Comparison of ENCODE assay signal across 12 cellular contexts in the genomic region with DNA sequence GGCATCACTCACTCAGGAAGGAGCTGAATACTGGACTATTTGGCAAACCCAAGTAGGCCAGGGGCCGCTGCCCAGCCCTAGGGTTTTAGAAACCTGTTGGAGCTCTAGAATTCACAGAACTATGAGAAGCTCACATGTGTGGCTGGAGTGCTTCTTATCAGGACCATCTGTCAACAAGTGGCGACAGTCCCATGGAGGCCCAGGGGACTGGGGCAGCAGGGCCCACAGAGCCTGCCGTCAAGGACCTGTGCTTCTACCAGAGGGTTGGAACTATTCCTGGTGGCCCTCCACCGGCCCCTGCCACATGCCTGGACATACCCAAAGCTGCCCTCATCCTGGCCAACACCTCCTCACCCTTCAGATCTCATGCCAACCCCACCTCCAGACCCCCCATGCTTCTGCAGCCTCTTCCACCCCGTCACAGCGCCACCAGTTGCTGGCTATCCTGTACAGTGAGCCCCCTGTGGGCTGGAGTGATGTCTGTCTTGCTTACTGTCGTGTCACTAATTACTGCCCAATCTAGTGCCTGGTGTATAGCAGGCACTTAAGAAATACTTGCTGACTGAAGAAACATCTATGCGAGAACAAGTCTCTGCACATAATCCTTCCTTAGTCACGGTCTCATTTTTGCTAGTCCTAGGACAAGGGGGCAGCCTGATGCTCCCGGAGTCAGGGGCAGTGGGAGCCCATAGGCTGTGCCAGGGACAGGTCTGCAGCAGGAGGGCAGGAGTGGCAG. TPM values are rescaled to one million over a fixed set of nuclear protein-coding genes. Genes with fewer than 3 reads are reported as not detected.
DNase-seq lines count a peak whose midpoint lies in the region; ATAC-seq and TF ChIP-seq lines count a peak whose summit lies in the region.
"Had no signal": no experiment of that assay in that cellular context is flagged by ENCODE, and none has a peak within 500 bp of the region (broad histone marks: within the 10 kb centered on the region; RNA-seq: fewer than 3 reads in every experiment).

No MANE protein-coding gene starts in this region.

- 76 to 86% (median 76%) methylated on average over 10 of the region's 10 CpGs for WGBS in psoas muscle, 3 donors
- WGBS in hepatocyte (ENCODE audit: low lambda C conversion rate, missing lambda C conversion rate) = 70% methylated on average over 10 of the region's 10 CpGs

- ATAC-seq in PC-3 (no peak), foreskin keratinocyte (no peak), psoas muscle (peak in 1 of 4 donors; percentile 15)
- ATAC-seq: T-cell had no signal

- H3K36me3 ChIP-seq in PC-3 (ENCODE audit: low read depth, low read length) = peaks cover 49% of the 10 kb centered on the region
- H3K36me3 ChIP-seq in psoas muscle (ENCODE audit: insufficient read depth in 1 of 2, low read depth in 1 of 2) = peaks cover 0 to 71% of the 10 kb centered on the region in 2 donors
- H3K36me3 ChIP-seq in hepatocyte (replicated peaks; ENCODE audit: insufficient read depth, low read depth) = no peaks in the 10 kb centered on the region

- no peaks in the 10 kb centered on the region for H3K27me3 Mint-ChIP-seq in activated CD4-positive, alpha-beta memory T cell treated with anti-CD3 and anti-CD28 coated beads, Interleukin-2, amount 10 ng/mL, durations not matched to agents 7 days and 5 days
- H3K27me3 Mint-ChIP-seq in activated CD4-positive, alpha-beta memory T cell treated with anti-CD3 and anti-CD28 coated beads for 36 hours = no peaks in the 10 kb centered on the region
- H3K27me3 Mint-ChIP-seq: T-cell had no signal

- H3K9me2 ChIP-seq in PC-3 (replicated peaks; ENCODE audit: low read length) (no peaks in the 10 kb centered on the region), hepatocyte (replicated peaks; ENCODE audit: insufficient read depth) (no peaks in the 10 kb centered on the region)

- H4K20me1 ChIP-seq in PC-3 (ENCODE audit: low read length) (no peaks in the 10 kb centered on the region; the same call in 1 of the 2 replicates), hepatocyte (ENCODE audit: insufficient read depth, poor library complexity, severe bottlenecking) (no peaks in the 10 kb centered on the region)

- no peak for DNase-seq in activated CD4-positive, alpha-beta memory T cell treated with anti-CD3 and anti-CD28 coated beads, Interleukin-2, amount 10 ng/mL, durations not matched to agents 7 days and 5 days
- no peak for DNase-seq in activated CD4-positive, alpha-beta memory T cell treated with anti-CD3 and anti-CD28 coated beads for 36 hours
- DNase-seq in PC-3 = no peak
- DNase-seq in foreskin keratinocyte = peak; percentile 38 to 63
- no peak for DNase-seq in psoas muscle
- DNase-seq in NCI-H2227 (lab: John Stamatoyannopoulos, UW; ENCODE audit: unreplicated experiment) = no peak
- DNase-seq in NCI-H1048 (lab: John Stamatoyannopoulos, UW) = no peak
- DNase-seq in hepatocyte (ENCODE audit: low spot score) = no peak
- DNase-seq: KG1, mesenchymal stem cell, T-cell had no signal

- H3K9ac ChIP-seq in PC-3 (ENCODE audit: low read length) = peak overlapping the region; percentile 53; the same call in 1 of the 2 replicates

- peaks cover 2% of the 10 kb centered on the region for H3K4me1 Mint-ChIP-seq in activated CD4-positive, alpha-beta memory T cell treated with anti-CD3 and anti-CD28 coated beads, Interleukin-2, amount 10 ng/mL, durations not matched to agents 7 days and 5 days
- no peaks in the 10 kb centered on the region for H3K4me1 Mint-ChIP-seq in activated CD4-positive, alpha-beta memory T cell treated with anti-CD3 and anti-CD28 coated beads for 36 hours (ENCODE audit: low read depth)
- H3K4me1 Mint-ChIP-seq: T-cell had no signal

- TF ChIP-seq CTCF in PC-3 (conservative IDR thresholded peaks at IDR 0.05; ENCODE audit: low read depth, low read length) = no peak
- no peak for TF ChIP-seq CTCF in foreskin keratinocyte (conservative IDR thresholded peaks at IDR 0.05)
- no peak for TF ChIP-seq CTCF in psoas muscle (IDR thresholded peaks at IDR 0.05)
- no peak for TF ChIP-seq CTCF in hepatocyte (IDR thresholded peaks at IDR 0.05; ENCODE audit: poor library complexity)

- H3K9me3 ChIP-seq in PC-3 (ENCODE audit: low read length) (no peaks in the 10 kb centered on the region), psoas muscle (no peaks in the 10 kb centered on the region), hepatocyte (ENCODE audit: low read depth) (no peaks in the 10 kb centered on the region)

- POLR2A ChIA-PET in activated CD4-positive, alpha-beta memory T cell treated with anti-CD3 and anti-CD28 coated beads, Interleukin-2, amount 10 ng/mL, durations not matched to agents 7 days and 5 days (lab: Charles Lee) = no interaction called here
- POLR2A ChIA-PET in activated CD4-positive, alpha-beta memory T cell treated with anti-CD3 and anti-CD28 coated beads for 36 hours (lab: Charles Lee) = no interaction called here
- POLR2A ChIA-PET in PC-3 (lab: Charles Lee; ENCODE audit: unreplicated experiment) = no interaction called here

- no peak overlapping the region for H2AFZ ChIP-seq in PC-3 (ENCODE audit: low read length)
- H2AFZ ChIP-seq in hepatocyte = no peak overlapping the region

- H3K36me3 Mint-ChIP-seq in activated CD4-positive, alpha-beta memory T cell treated with anti-CD3 and anti-CD28 coated beads, Interleukin-2, amount 10 ng/mL, durations not matched to agents 7 days and 5 days (ENCODE audit: low read depth) = peaks cover 62% of the 10 kb centered on the region
- peaks cover 45% of the 10 kb centered on the region for H3K36me3 Mint-ChIP-seq in activated CD4-positive, alpha-beta memory T cell treated with anti-CD3 and anti-CD28 coated beads for 36 hours

- H3K4me2 ChIP-seq in PC-3 (ENCODE audit: low read length) = no peak overlapping the region
- no peak overlapping the region for H3K4me2 ChIP-seq in hepatocyte

- H3K27ac Mint-ChIP-seq in activated CD4-positive, alpha-beta memory T cell treated with anti-CD3 and anti-CD28 coated beads, Interleukin-2, amount 10 ng/mL, durations not matched to agents 7 days and 5 days = peak overlapping the region; percentile 47
- no peak overlapping the region for H3K27ac Mint-ChIP-seq in activated CD4-positive, alpha-beta memory T cell treated with anti-CD3 and anti-CD28 coated beads for 36 hours
- H3K27ac Mint-ChIP-seq: activated T-helper 1 cell treated with anti-CD3 and anti-CD28 coated beads, Interleukin-12 subunit alpha, Interleukin-12 subunit beta, Interleukin-2, Interleukin-4 antibody, amounts not matched to agents 30 ng/mL and 10 ng/mL and 1 ng/mL, durations not matched to agents 14 hours and 24 hours and 36 hours; T-cell had no signal

- H3K27me3 ChIP-seq in PC-3 (ENCODE audit: low read length) (no peaks in the 10 kb centered on the region), foreskin keratinocyte (no peaks in the 10 kb centered on the region), psoas muscle (ENCODE audit: insufficient read depth in 3 of 3, low read length in 2 of 3) (no peaks in the 10 kb centered on the region), hepatocyte (no peaks in the 10 kb centered on the region)

- H3K79me2 ChIP-seq in PC-3 (ENCODE audit: low read length) (no peaks in the 10 kb centered on the region), hepatocyte (no peaks in the 10 kb centered on the region)

- H3K4me3 Mint-ChIP-seq in activated CD4-positive, alpha-beta memory T cell treated with anti-CD3 and anti-CD28 coated beads, Interleukin-2, amount 10 ng/mL, durations not matched to agents 7 days and 5 days = no peak overlapping the region
- H3K4me3 Mint-ChIP-seq in activated CD4-positive, alpha-beta memory T cell treated with anti-CD3 and anti-CD28 coated beads for 36 hours = no peak overlapping the region
- H3K4me3 Mint-ChIP-seq: activated T-helper 1 cell treated with anti-CD3 and anti-CD28 coated beads, Interleukin-12 subunit alpha, Interleukin-12 subunit beta, Interleukin-2, Interleukin-4 antibody, amounts not matched to agents 30 ng/mL and 10 ng/mL and 1 ng/mL, durations not matched to agents 14 hours and 24 hours and 36 hours; T-cell had no signal

- H3K4me3 ChIP-seq in PC-3 (ENCODE audit: low read length) (no peak overlapping the region), psoas muscle (no peak overlapping the region), hepatocyte (no peak overlapping the region)

- H3F3A ChIP-seq in PC-3 (ENCODE audit: low read length, unreplicated experiment) = peaks cover 7% of the 10 kb centered on the region

- CTCF ChIA-PET in activated CD4-positive, alpha-beta memory T cell treated with anti-CD3 and anti-CD28 coated beads, Interleukin-2, amount 10 ng/mL, durations not matched to agents 7 days and 5 days (lab: Charles Lee) = no interaction called here
- CTCF ChIA-PET in activated CD4-positive, alpha-beta memory T cell treated with anti-CD3 and anti-CD28 coated beads for 36 hours (lab: Charles Lee) = no interaction called here
- CTCF ChIA-PET in PC-3 (lab: Charles Lee) = no interaction called here

- intact Hi-C loops in activated CD4-positive, alpha-beta memory T cell treated with anti-CD3 and anti-CD28 coated beads for 36 hours (cut with micrococcal nuclease) = no loop called here
- intact Hi-C loops in PC-3 (cut with micrococcal nuclease) (no loop called here), psoas muscle (cut with DNase I) (no loop called here)

- H3K9me3 Mint-ChIP-seq in activated CD4-positive, alpha-beta memory T cell treated with anti-CD3 and anti-CD28 coated beads, Interleukin-2, amount 10 ng/mL, durations not matched to agents 7 days and 5 days = no peaks in the 10 kb centered on the region
- no peaks in the 10 kb centered on the region for H3K9me3 Mint-ChIP-seq in activated CD4-positive, alpha-beta memory T cell treated with anti-CD3 and anti-CD28 coated beads for 36 hours
- H3K9me3 Mint-ChIP-seq: activated T-helper 1 cell treated with anti-CD3 and anti-CD28 coated beads, Interleukin-12 subunit alpha, Interleukin-12 subunit beta, Interleukin-2, Interleukin-4 antibody, amounts not matched to agents 30 ng/mL and 10 ng/mL and 1 ng/mL, durations not matched to agents 14 hours and 24 hours and 36 hours; T-cell had no signal

- no TSS peak for BruUV-seq in PC-3 (replicated peaks; lab: Mats Ljungman, UMichigan)

- H3K27ac ChIP-seq in PC-3 (ENCODE audit: low read length) (peak overlapping the region; percentile 90), foreskin keratinocyte (no peak overlapping the region), psoas muscle (peak overlapping the region; percentile 79), hepatocyte (no peak overlapping the region)

- H3K4me1 ChIP-seq in PC-3 (ENCODE audit: insufficient read depth, low read length) (peaks cover 44% of the 10 kb centered on the region), foreskin keratinocyte (peaks cover 17% of the 10 kb centered on the region), psoas muscle (peaks cover 69% of the 10 kb centered on the region), hepatocyte (ENCODE audit: insufficient read depth) (no peaks in the 10 kb centered on the region)

RNA-seq across cellular contexts. Expression of gene RASL10A, which starts 27.2 kb away (rescaled TPM):
- under 1 TPM; 0.38 to 0.78 TPM for total RNA-seq in activated CD4-positive, alpha-beta memory T cell treated with anti-CD3 and anti-CD28 coated beads, Interleukin-2, amount 10 ng/mL, durations not matched to agents 7 days and 5 days
- total RNA-seq in activated CD4-positive, alpha-beta memory T cell treated with anti-CD3 and anti-CD28 coated beads for 36 hours = under 1 TPM in 1 of 2 experiments, not detected in 1; 0.62 TPM
- total RNA-seq in PC-3 (2014; rRNA removed) (1.4 TPM in 1 of 2 replicates, not detected in the other), foreskin keratinocyte (not detected in 2 replicates), psoas muscle (1 to 10 TPM in 2 of 4 donors, under 1 TPM in 2; 0.61 to 1.2 (median 0.95) TPM), hepatocyte (0.33 and 1.7 TPM in 2 replicates)
- polyA plus RNA-seq in foreskin keratinocyte (not detected in 2 replicates), psoas muscle (1 to 10 TPM in 1 of 3 donors, under 1 TPM in 2; 0.32 to 3.3 (median 0.80) TPM), hepatocyte (5.3 and 6.3 TPM in 2 replicates)

RNA-seq across cellular contexts. Expression of gene GAS2L1, which starts 36.3 kb away (rescaled TPM):
- 10 to 100 TPM; 22.5 to 23.4 TPM for total RNA-seq in activated CD4-positive, alpha-beta memory T cell treated with anti-CD3 and anti-CD28 coated beads, Interleukin-2, amount 10 ng/mL, durations not matched to agents 7 days and 5 days
- 1 to 10 TPM; 1.3 to 1.4 TPM for total RNA-seq in activated CD4-positive, alpha-beta memory T cell treated with anti-CD3 and anti-CD28 coated beads for 36 hours
- 58.4 and 75.7 TPM in 2 replicates for total RNA-seq in PC-3 (2014; rRNA removed)
- 31.3 and 31.8 TPM in 2 replicates for total RNA-seq in foreskin keratinocyte
- polyA plus RNA-seq in foreskin keratinocyte = 41.8 and 42.9 TPM in 2 replicates
- 1 to 10 TPM; 4.6 to 7.1 (median 5.7) TPM for total RNA-seq in psoas muscle
- polyA plus RNA-seq in psoas muscle = 10 to 100 TPM in 1 of 3 donors, 1 to 10 TPM in 2; 5.0 to 19.8 (median 5.1) TPM
- total RNA-seq in hepatocyte = 10.4 and 11.7 TPM in 2 replicates
- polyA plus RNA-seq in hepatocyte = 34.0 and 46.0 TPM in 2 replicates

RNA-seq across cellular contexts. Expression of gene AP1B1, which starts 45.6 kb away (rescaled TPM):
- 10 to 100 TPM; 70.2 to 71.4 TPM for total RNA-seq in activated CD4-positive, alpha-beta memory T cell treated with anti-CD3 and anti-CD28 coated beads, Interleukin-2, amount 10 ng/mL, durations not matched to agents 7 days and 5 days
- total RNA-seq in activated CD4-positive, alpha-beta memory T cell treated with anti-CD3 and anti-CD28 coated beads for 36 hours = 10 to 100 TPM; 59.9 to 65.2 TPM
- 81.2 and 96.4 TPM in 2 replicates for total RNA-seq in PC-3 (2014; rRNA removed)
- 78.0 and 80.3 TPM in 2 replicates for total RNA-seq in foreskin keratinocyte
- polyA plus RNA-seq in foreskin keratinocyte = 53.7 and 56.1 TPM in 2 replicates
- 10 to 100 TPM; 26.8 to 35.3 (median 31.1) TPM for total RNA-seq in psoas muscle
- 10 to 100 TPM; 17.5 to 32.4 (median 30.6) TPM for polyA plus RNA-seq in psoas muscle
- 50.1 and 52.0 TPM in 2 replicates for total RNA-seq in hepatocyte
- polyA plus RNA-seq in hepatocyte = 44.2 and 46.6 TPM in 2 replicates

Comparison
In these comparisons a context has a peak if more than half of its experiments do, and no peak if none do; other contexts are left out.
1. DNase-seq: peak in foreskin keratinocyte (2 of 2); none in activated CD4-positive, alpha-beta memory T cell treated with anti-CD3 and anti-CD28 coated beads, Interleukin-2, amount 10 ng/mL, durations not matched to agents 7 days and 5 days (single experiment), activated CD4-positive, alpha-beta memory T cell treated with anti-CD3 and anti-CD28 coated beads for 36 hours (single experiment), PC-3 (single experiment), psoas muscle (0 of 2), NCI-H2227 (single experiment), NCI-H1048 (single experiment) and hepatocyte (single experiment).
2. H3K27ac ChIP-seq: peak in PC-3 (single experiment) and psoas muscle (single experiment); none in foreskin keratinocyte (single experiment) and hepatocyte (single experiment).